Comparison of ENCODE assay signal across 1 cellular context in genomic region chr6:33708516-33709204, GRCh38.
TF ChIP-seq lines count a peak whose summit lies in the region.

No MANE protein-coding gene starts in this region.

TF ChIP-seq in GM12878, 131 proteins besides CTCF, POLR2A, EP300 and RAD21 (continued from another document):
- no peak for TF ChIP-seq BCL11A (IDR thresholded peaks at IDR 0.05; ENCODE audit: low read depth, low read length)
- no peak for TF ChIP-seq E4F1 (IDR thresholded peaks at IDR 0.05; ENCODE audit: borderline replicate concordance, partially characterized antibody)
- no peak for TF ChIP-seq SMAD1 (IDR thresholded peaks at IDR 0.05; ENCODE audit: low read depth, partially characterized antibody)
- TF ChIP-seq HCFC1 (IDR thresholded peaks at IDR 0.05; ENCODE audit: low read length), result no peak
- no peak for TF ChIP-seq FOS (IDR thresholded peaks at IDR 0.05; ENCODE audit: borderline replicate concordance, extremely low read depth, insufficient read length)
- TF ChIP-seq MYC (IDR thresholded peaks at IDR 0.05; ENCODE audit: insufficient read depth, insufficient read length, insufficient replicate concordance, low read length, severe bottlenecking), result no peak
- no peak for TF ChIP-seq RBBP5 (conservative IDR thresholded peaks at IDR 0.05)
- no peak for TF ChIP-seq ZNF384 (IDR thresholded peaks at IDR 0.05; ENCODE audit: borderline replicate concordance, low read depth, low read length)
- no peak for TF ChIP-seq SMC3 (IDR thresholded peaks at IDR 0.05; ENCODE audit: borderline replicate concordance, low read length)
- TF ChIP-seq HSF1 (IDR thresholded peaks at IDR 0.05; ENCODE audit: low read depth, low read length), result no peak
- TF ChIP-seq CHD2 (IDR thresholded peaks at IDR 0.05; ENCODE audit: borderline replicate concordance, low read depth, low read length), result no peak
